In genomic region chr2:11750422-11750821, GRCh38 we compare ENCODE assay signal across 8 cellular contexts. TPM values are rescaled to one million over a fixed set of nuclear protein-coding genes. Genes with fewer than 3 reads are reported as not detected.
DNase-seq lines count a peak whose midpoint lies in the region; ATAC-seq and TF ChIP-seq lines count a peak whose summit lies in the region.

No MANE protein-coding gene starts in this region.

- peak; percentile 48 to 50 for ATAC-seq in CD4-positive, CD25-positive, alpha-beta regulatory T cell (ENCODE audit: low read depth in 2 of 2)
- ATAC-seq in GM19328 (IDR thresholded peaks at IDR 0.05; ENCODE audit: unreplicated experiment), result peak; percentile 28
- ATAC-seq in HG03342 (IDR thresholded peaks at IDR 0.05; ENCODE audit: unreplicated experiment), result peak; percentile 44

- H3K4me3 Mint-ChIP-seq in CD4-positive, CD25-positive, alpha-beta regulatory T cell, result peak overlapping the region; percentile 87 to 97 (median 90)
- peak overlapping the region; percentile 92 for H3K4me3 Mint-ChIP-seq in activated T-cell treated with anti-CD3 and anti-CD28 coated beads, Interleukin-2, amount 50 U/mL, for 24 hours
- peak overlapping the region; percentile 81 for H3K4me3 Mint-ChIP-seq in neural crest cell

- H3K27ac Mint-ChIP-seq in CD4-positive, CD25-positive, alpha-beta regulatory T cell, result peak overlapping the region; percentile 96 to 99 (median 96)
- H3K27ac Mint-ChIP-seq in activated T-cell treated with anti-CD3 and anti-CD28 coated beads, Interleukin-2, amount 50 U/mL, for 24 hours, result peak overlapping the region; percentile 93
- no peak overlapping the region for H3K27ac Mint-ChIP-seq in neural crest cell (ENCODE audit: unreplicated experiment)

- H3K27me3 Mint-ChIP-seq in CD4-positive, CD25-positive, alpha-beta regulatory T cell, result no peaks in the 10 kb centered on the region
- no peaks in the 10 kb centered on the region for H3K27me3 Mint-ChIP-seq in activated T-cell treated with anti-CD3 and anti-CD28 coated beads, Interleukin-2, amount 50 U/mL, for 24 hours
- H3K27me3 Mint-ChIP-seq in neural crest cell (ENCODE audit: low read depth), result peaks cover 3% of the 10 kb centered on the region

- H3K4me1 Mint-ChIP-seq in CD4-positive, CD25-positive, alpha-beta regulatory T cell, result peaks cover 26 to 90% (median 58%) of the 10 kb centered on the region in 4 donors
- peaks cover 88% of the 10 kb centered on the region for H3K4me1 Mint-ChIP-seq in activated T-cell treated with anti-CD3 and anti-CD28 coated beads, Interleukin-2, amount 50 U/mL, for 24 hours (ENCODE audit: low read depth)
- H3K4me1 Mint-ChIP-seq in neural crest cell, result peaks cover 77% of the 10 kb centered on the region

- peak overlapping the region; percentile 43 for H3K4me3 ChIP-seq in CD4-positive, CD25-positive, alpha-beta regulatory T cell (ENCODE audit: low read depth, low read length)

- no peaks in the 10 kb centered on the region for H3K27me3 ChIP-seq in CD4-positive, CD25-positive, alpha-beta regulatory T cell (ENCODE audit: control insufficient read depth, insufficient read depth, low read length)

- no peaks in the 10 kb centered on the region for H3K36me3 Mint-ChIP-seq in CD4-positive, CD25-positive, alpha-beta regulatory T cell
- peaks cover 21% of the 10 kb centered on the region for H3K36me3 Mint-ChIP-seq in activated T-cell treated with anti-CD3 and anti-CD28 coated beads, Interleukin-2, amount 50 U/mL, for 24 hours (ENCODE audit: low read depth)
- H3K36me3 Mint-ChIP-seq in neural crest cell (ENCODE audit: low read depth), result peaks cover 5% of the 10 kb centered on the region

- peaks cover 0 to 1% (median 0%) of the 10 kb centered on the region in 7 donors for H3K9me3 Mint-ChIP-seq in CD4-positive, CD25-positive, alpha-beta regulatory T cell
- no peaks in the 10 kb centered on the region for H3K9me3 Mint-ChIP-seq in activated T-cell treated with anti-CD3 and anti-CD28 coated beads, Interleukin-2, amount 50 U/mL, for 24 hours
- H3K9me3 Mint-ChIP-seq in neural crest cell, result no peaks in the 10 kb centered on the region

- no peak for TF ChIP-seq CTCF in neural crest cell (conservative IDR thresholded peaks at IDR 0.05)

- H3K9me3 ChIP-seq in CD4-positive, CD25-positive, alpha-beta regulatory T cell (ENCODE audit: control insufficient read depth in 2 of 2, low read length in 2 of 2), result no peaks in the 10 kb centered on the region

- peak; percentile 58 to 88 (median 79) for DNase-seq in CD4-positive, CD25-positive, alpha-beta regulatory T cell
- DNase-seq in activated T-cell treated with anti-CD3 and anti-CD28 coated beads, Interleukin-2, amount 50 U/mL, for 24 hours, result peak; percentile 44
- DNase-seq in neural crest cell (ENCODE audit: low read depth, low spot score) (no peak), hepatic stellate cell (ENCODE audit: low spot score) (no peak), NCI-H2227 treated with DMSO at 0.1 percent for 48 hours (lab: John Stamatoyannopoulos, UW) (no peak), NCI-H2227 (lab: John Stamatoyannopoulos, UW; ENCODE audit: unreplicated experiment) (no peak)

- peak overlapping the region; percentile 88 for H3K27ac ChIP-seq in CD4-positive, CD25-positive, alpha-beta regulatory T cell (ENCODE audit: insufficient read depth, low read length, poor library complexity, severe bottlenecking)

- peaks cover 85% of the 10 kb centered on the region for H3K4me1 ChIP-seq in CD4-positive, CD25-positive, alpha-beta regulatory T cell (ENCODE audit: control insufficient read depth, insufficient read depth, low read length, poor library complexity, severe bottlenecking)

- no peaks in the 10 kb centered on the region for H3K36me3 ChIP-seq in CD4-positive, CD25-positive, alpha-beta regulatory T cell (ENCODE audit: control insufficient read depth, insufficient read depth, low read length)

RNA-seq across cellular contexts. Expression of gene LPIN1, which starts 4.0 kb away (rescaled TPM):
- total RNA-seq in CD4-positive, CD25-positive, alpha-beta regulatory T cell, result 94.9 TPM
- polyA plus RNA-seq in CD4-positive, CD25-positive, alpha-beta regulatory T cell, result 10 to 100 TPM; 20.3 to 27.0 (median 24.4) TPM
- total RNA-seq in neural crest cell, result 42.3 and 43.9 TPM in 2 replicates

Comparison
In these comparisons a context has a peak if more than half of its experiments do, and no peak if none do; other contexts are left out.
1. DNase-seq: peak in CD4-positive, CD25-positive, alpha-beta regulatory T cell (3 of 3) and activated T-cell treated with anti-CD3 and anti-CD28 coated beads, Interleukin-2, amount 50 U/mL, for 24 hours (single experiment); none in neural crest cell (single experiment), hepatic stellate cell (single experiment), NCI-H2227 treated with DMSO at 0.1 percent for 48 hours (single experiment) and NCI-H2227 (single experiment).
2. Peak in every context shown above with its lines, with median percentiles within 50 percentile points of each other: ATAC-seq and H3K4me3 Mint-ChIP-seq.